17 cellular contexts compared by ENCODE assay signal in genomic region chr12:100724071-100724470, GRCh38.
A peak's percentile ranks its signal among the peaks of the same experiment; 100 is the strongest.
DNase-seq lines count a peak whose midpoint lies in the region; ATAC-seq and TF ChIP-seq lines count a peak whose summit lies in the region.
"Had no signal": no experiment of that assay in that cellular context is flagged by ENCODE, and none has a peak within 500 bp of the region (broad histone marks: within the 10 kb centered on the region; RNA-seq: fewer than 3 reads in every experiment).

No MANE protein-coding gene starts in this region.

- H3K27ac Mint-ChIP-seq in WTC11: no peak overlapping the region
- H3K27ac Mint-ChIP-seq: CD4-positive, alpha-beta T cell had no signal

- peaks cover 40% of the 10 kb centered on the region for H3K4me1 Mint-ChIP-seq in WTC11

- ATAC-seq in WTC11: peak; percentile 41
- ATAC-seq in HG03378 (IDR thresholded peaks at IDR 0.05; ENCODE audit: unreplicated experiment): no peak
- ATAC-seq in HG03095 (IDR thresholded peaks at IDR 0.05; ENCODE audit: unreplicated experiment): no peak
- ATAC-seq: A549, GM12878 had no signal

- H3K27me3 Mint-ChIP-seq in WTC11 (ENCODE audit: low read depth): peaks cover 12% of the 10 kb centered on the region

- POLR2A ChIA-PET in WTC11 (lab: Charles Lee): no interaction called here

- no peak for TF ChIP-seq CTCF in WTC11 (IDR thresholded peaks at IDR 0.05)

- no peak overlapping the region for H3K4me3 Mint-ChIP-seq in WTC11
- H3K4me3 Mint-ChIP-seq: CD4-positive, alpha-beta T cell had no signal

- CTCF ChIA-PET in WTC11 (lab: Charles Lee): interaction anchor here (2.3 kb wide), 1 partner anchor 52 kb away, joined by 8 read pairs; no protein-coding TSS in a partner anchor

- H3K36me3 Mint-ChIP-seq in WTC11: no peaks in the 10 kb centered on the region

- H3K9me3 Mint-ChIP-seq in WTC11: no peaks in the 10 kb centered on the region
- H3K9me3 Mint-ChIP-seq: CD4-positive, alpha-beta T cell had no signal

- DNase-seq in NCI-H748 (lab: John Stamatoyannopoulos, UW; ENCODE audit: unreplicated experiment) (peak; percentile 14), NCI-H748 treated with DMSO at 0.1 percent for 48 hours (lab: John Stamatoyannopoulos, UW) (no peak), NCI-H187 treated with DMSO at 0.1 percent for 48 hours (lab: John Stamatoyannopoulos, UW) (peak; percentile 75), WTC11 (ENCODE audit: low spot score) (no peak), HPDE6-E6E7 (ENCODE audit: extremely low spot score) (no peak)
- DNase-seq: CD4-positive, alpha-beta T cell; DMS153; EL; GM23248; KG1; MV-4-11; NCI-H1930; NCI-H510A had no signal

TF ChIP-seq in WTC11, 78 proteins besides CTCF, POLR2A, EP300 and RAD21:
- TF ChIP-seq JUN (CRISPR knock-in tag; IDR thresholded peaks at IDR 0.05) (no peak), ZNF219 (CRISPR knock-in tag; IDR thresholded peaks at IDR 0.05; ENCODE audit: borderline replicate concordance) (no peak), JAZF1 (CRISPR knock-in tag; IDR thresholded peaks at IDR 0.05) (no peak), ZNF317 (CRISPR knock-in tag; IDR thresholded peaks at IDR 0.05; ENCODE audit: borderline replicate concordance, low read depth) (no peak), ZNF512 (CRISPR knock-in tag; IDR thresholded peaks at IDR 0.05; ENCODE audit: borderline replicate concordance) (no peak), SMAD4 (CRISPR knock-in tag; IDR thresholded peaks at IDR 0.05) (no peak), MYBL2 (CRISPR knock-in tag; IDR thresholded peaks at IDR 0.05) (no peak), NFE2L1 (CRISPR knock-in tag; IDR thresholded peaks at IDR 0.05) (no peak)
- TF ChIP-seq, protein P1, sequence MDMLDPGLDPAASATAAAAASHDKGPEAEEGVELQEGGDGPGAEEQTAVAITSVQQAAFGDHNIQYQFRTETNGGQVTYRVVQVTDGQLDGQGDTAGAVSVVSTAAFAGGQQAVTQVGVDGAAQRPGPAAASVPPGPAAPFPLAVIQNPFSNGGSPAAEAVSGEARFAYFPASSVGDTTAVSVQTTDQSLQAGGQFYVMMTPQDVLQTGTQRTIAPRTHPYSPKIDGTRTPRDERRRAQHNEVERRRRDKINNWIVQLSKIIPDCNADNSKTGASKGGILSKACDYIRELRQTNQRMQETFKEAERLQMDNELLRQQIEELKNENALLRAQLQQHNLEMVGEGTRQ (CRISPR knock-in tag; IDR thresholded peaks at IDR 0.05): no peak
- TF ChIP-seq, protein P2, sequence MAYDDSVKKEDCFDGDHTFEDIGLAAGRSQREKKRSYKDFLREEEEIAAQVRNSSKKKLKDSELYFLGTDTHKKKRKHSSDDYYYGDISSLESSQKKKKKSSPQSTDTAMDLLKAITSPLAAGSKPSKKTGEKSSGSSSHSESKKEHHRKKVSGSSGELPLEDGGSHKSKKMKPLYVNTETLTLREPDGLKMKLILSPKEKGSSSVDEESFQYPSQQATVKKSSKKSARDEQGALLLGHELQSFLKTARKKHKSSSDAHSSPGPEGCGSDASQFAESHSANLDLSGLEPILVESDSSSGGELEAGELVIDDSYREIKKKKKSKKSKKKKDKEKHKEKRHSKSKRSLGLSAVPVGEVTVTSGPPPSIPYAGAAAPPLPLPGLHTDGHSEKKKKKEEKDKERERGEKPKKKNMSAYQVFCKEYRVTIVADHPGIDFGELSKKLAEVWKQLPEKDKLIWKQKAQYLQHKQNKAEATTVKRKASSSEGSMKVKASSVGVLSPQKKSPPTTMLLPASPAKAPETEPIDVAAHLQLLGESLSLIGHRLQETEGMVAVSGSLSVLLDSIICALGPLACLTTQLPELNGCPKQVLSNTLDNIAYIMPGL (CRISPR knock-in tag; IDR thresholded peaks at IDR 0.05): no peak
- TF ChIP-seq, protein P3, sequence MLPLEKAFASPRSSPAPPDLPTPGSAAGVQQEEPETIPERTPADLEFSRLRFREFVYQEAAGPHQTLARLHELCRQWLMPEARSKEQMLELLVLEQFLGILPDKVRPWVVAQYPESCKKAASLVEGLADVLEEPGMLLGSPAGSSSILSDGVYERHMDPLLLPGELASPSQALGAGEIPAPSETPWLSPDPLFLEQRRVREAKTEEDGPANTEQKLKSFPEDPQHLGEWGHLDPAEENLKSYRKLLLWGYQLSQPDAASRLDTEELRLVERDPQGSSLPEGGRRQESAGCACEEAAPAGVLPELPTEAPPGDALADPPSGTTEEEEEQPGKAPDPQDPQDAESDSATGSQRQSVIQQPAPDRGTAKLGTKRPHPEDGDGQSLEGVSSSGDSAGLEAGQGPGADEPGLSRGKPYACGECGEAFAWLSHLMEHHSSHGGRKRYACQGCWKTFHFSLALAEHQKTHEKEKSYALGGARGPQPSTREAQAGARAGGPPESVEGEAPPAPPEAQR (CRISPR knock-in tag; IDR thresholded peaks at IDR 0.05): no peak

Comparison
In these comparisons a context has a peak if more than half of its experiments do, and no peak if none do; other contexts are left out.
1. DNase-seq: peak in NCI-H748 (single experiment) and NCI-H187 treated with DMSO at 0.1 percent for 48 hours (single experiment); none in NCI-H748 treated with DMSO at 0.1 percent for 48 hours (single experiment), WTC11 (single experiment) and HPDE6-E6E7 (single experiment).